Comparison of ENCODE assay signal across 1 cellular context in the genomic region with DNA sequence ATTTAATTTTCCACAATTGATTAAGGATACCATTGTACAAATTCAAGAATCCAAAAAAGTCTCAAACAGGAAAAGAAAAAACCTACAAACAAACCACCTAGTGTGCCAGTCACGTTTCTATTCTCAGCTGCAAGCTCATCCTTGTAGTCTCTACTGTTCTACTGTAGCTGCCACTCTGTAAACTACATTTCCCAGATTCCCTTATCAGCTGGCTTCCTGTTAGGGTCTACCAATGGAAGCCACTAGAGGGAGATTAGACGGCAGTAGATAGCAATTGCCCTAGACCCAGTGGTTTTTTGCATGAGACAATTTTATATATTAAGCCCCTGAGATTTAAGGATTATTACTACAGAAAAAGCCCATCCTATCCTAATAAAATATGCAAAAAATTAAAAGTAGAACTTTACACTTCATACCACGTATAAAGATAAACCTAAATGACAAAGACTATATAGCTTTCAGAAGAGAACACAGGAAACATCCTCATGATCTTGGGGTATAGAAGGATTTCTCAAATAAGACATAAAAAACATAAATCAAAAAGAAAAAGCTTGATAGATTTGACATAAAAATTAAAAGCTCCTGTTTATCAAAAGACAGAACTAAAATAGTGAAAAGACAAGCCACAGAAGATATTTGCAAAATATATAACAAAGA.
TF ChIP-seq lines count a peak whose summit lies in the region.

No MANE protein-coding gene starts in this region.

TF ChIP-seq in HepG2, 621 proteins besides CTCF, POLR2A, EP300 and RAD21 (continued from another document and continues in another):
- TF ChIP-seq, protein P1, sequence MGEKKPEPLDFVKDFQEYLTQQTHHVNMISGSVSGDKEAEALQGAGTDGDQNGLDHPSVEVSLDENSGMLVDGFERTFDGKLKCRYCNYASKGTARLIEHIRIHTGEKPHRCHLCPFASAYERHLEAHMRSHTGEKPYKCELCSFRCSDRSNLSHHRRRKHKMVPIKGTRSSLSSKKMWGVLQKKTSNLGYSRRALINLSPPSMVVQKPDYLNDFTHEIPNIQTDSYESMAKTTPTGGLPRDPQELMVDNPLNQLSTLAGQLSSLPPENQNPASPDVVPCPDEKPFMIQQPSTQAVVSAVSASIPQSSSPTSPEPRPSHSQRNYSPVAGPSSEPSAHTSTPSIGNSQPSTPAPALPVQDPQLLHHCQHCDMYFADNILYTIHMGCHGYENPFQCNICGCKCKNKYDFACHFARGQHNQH (CRISPR knock-in tag; IDR thresholded peaks at IDR 0.05): no peak
- no peak for TF ChIP-seq ZNF138 (CRISPR knock-in tag; IDR thresholded peaks at IDR 0.05; ENCODE audit: low read depth)
- TF ChIP-seq SAP130 (CRISPR knock-in tag; IDR thresholded peaks at IDR 0.05; ENCODE audit: low read depth): 0 out of 2 replicates have a peak, but pooled peaks have one; percentile 11
- no peak for TF ChIP-seq ZNF101 (CRISPR knock-in tag; IDR thresholded peaks at IDR 0.05; ENCODE audit: borderline replicate concordance, low read depth)
- peak; percentile 50 for TF ChIP-seq GABPA (IDR thresholded peaks at IDR 0.05; ENCODE audit: low read depth, low read length)
- peak; percentile 96 for TF ChIP-seq GABPA (CRISPR knock-in tag; IDR thresholded peaks at IDR 0.05; ENCODE audit: low read depth)
- 0 out of 2 replicates have a peak, but pooled peaks have one; percentile 38 for TF ChIP-seq ZNF777 (CRISPR knock-in tag; IDR thresholded peaks at IDR 0.05)
- peak; percentile 40 for TF ChIP-seq STAG1 (CRISPR knock-in tag; IDR thresholded peaks at IDR 0.05)
- TF ChIP-seq ZNF44 (CRISPR knock-in tag; IDR thresholded peaks at IDR 0.05): 0 out of 2 replicates have a peak, but pooled peaks have one; percentile 62
- TF ChIP-seq ZNF792 (CRISPR knock-in tag; IDR thresholded peaks at IDR 0.05): 0 out of 2 replicates have a peak, but pooled peaks have one; percentile 56
- TF ChIP-seq, protein P2, sequence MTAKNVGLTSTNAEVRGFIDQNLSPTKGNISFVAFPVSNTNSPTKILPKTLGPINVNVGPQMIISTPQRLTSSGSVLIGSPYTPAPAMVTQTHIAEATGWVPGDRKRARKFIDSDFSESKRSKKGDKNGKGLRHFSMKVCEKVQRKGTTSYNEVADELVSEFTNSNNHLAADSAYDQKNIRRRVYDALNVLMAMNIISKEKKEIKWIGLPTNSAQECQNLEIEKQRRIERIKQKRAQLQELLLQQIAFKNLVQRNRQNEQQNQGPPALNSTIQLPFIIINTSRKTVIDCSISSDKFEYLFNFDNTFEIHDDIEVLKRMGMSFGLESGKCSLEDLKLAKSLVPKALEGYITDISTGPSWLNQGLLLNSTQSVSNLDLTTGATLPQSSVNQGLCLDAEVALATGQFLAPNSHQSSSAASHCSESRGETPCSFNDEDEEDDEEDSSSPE (CRISPR knock-in tag; IDR thresholded peaks at IDR 0.05): 0 out of 2 replicates have a peak, but pooled peaks have one; percentile 15
- peak; percentile 53 for TF ChIP-seq SUZ12 (IDR thresholded peaks at IDR 0.05; ENCODE audit: low read depth, low read length)
- TF ChIP-seq, protein P3, sequence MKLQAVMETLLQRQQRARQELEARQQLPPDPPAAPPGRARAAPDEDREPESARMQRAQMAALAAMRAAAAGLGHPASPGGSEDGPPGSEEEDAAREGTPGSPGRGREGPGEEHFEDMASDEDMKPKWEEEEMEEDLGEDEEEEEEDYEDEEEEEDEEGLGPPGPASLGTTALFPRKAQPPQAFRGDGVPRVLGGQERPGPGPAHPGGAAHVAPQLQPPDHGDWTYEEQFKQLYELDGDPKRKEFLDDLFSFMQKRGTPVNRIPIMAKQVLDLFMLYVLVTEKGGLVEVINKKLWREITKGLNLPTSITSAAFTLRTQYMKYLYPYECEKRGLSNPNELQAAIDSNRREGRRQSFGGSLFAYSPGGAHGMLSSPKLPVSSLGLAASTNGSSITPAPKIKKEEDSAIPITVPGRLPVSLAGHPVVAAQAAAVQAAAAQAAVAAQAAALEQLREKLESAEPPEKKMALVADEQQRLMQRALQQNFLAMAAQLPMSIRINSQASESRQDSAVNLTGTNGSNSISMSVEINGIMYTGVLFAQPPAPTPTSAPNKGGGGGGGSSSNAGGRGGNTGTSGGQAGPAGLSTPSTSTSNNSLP (IDR thresholded peaks at IDR 0.05; ENCODE audit: low read depth, low read length): peak; percentile 44; the same call in 1 of the 2 replicates
- TF ChIP-seq, protein P4, sequence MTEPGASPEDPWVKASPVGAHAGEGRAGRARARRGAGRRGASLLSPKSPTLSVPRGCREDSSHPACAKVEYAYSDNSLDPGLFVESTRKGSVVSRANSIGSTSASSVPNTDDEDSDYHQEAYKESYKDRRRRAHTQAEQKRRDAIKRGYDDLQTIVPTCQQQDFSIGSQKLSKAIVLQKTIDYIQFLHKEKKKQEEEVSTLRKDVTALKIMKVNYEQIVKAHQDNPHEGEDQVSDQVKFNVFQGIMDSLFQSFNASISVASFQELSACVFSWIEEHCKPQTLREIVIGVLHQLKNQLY (CRISPR knock-in tag; IDR thresholded peaks at IDR 0.05): no peak
- TF ChIP-seq SMC3 (IDR thresholded peaks at IDR 0.05; ENCODE audit: low read length): peak; percentile 59; the same call in 1 of the 2 replicates
- peak; percentile 64; the same call in 1 of the 2 replicates for TF ChIP-seq NFYC (CRISPR knock-in tag; IDR thresholded peaks at IDR 0.05)
- TF ChIP-seq MEIS2 (CRISPR knock-in tag; IDR thresholded peaks at IDR 0.05): no peak
- peak; percentile 77; the same call in 1 of the 2 replicates for TF ChIP-seq MIXL1 (CRISPR knock-in tag; IDR thresholded peaks at IDR 0.05)
- TF ChIP-seq, protein P5, sequence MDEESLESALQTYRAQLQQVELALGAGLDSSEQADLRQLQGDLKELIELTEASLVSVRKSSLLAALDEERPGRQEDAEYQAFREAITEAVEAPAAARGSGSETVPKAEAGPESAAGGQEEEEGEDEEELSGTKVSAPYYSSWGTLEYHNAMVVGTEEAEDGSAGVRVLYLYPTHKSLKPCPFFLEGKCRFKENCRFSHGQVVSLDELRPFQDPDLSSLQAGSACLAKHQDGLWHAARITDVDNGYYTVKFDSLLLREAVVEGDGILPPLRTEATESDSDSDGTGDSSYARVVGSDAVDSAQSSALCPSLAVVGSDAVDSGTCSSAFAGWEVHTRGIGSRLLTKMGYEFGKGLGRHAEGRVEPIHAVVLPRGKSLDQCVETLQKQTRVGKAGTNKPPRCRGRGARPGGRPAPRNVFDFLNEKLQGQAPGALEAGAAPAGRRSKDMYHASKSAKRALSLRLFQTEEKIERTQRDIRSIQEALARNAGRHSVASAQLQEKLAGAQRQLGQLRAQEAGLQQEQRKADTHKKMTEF (CRISPR knock-in tag; IDR thresholded peaks at IDR 0.05): 0 out of 2 replicates have a peak, but pooled peaks have one; percentile 15
- TF ChIP-seq GABPB1 (CRISPR knock-in tag; IDR thresholded peaks at IDR 0.05): peak; percentile 92
- TF ChIP-seq LCORL (IDR thresholded peaks at IDR 0.05): no peak
- no peak for TF ChIP-seq LCORL (CRISPR knock-in tag; IDR thresholded peaks at IDR 0.05)
- TF ChIP-seq, protein P6, sequence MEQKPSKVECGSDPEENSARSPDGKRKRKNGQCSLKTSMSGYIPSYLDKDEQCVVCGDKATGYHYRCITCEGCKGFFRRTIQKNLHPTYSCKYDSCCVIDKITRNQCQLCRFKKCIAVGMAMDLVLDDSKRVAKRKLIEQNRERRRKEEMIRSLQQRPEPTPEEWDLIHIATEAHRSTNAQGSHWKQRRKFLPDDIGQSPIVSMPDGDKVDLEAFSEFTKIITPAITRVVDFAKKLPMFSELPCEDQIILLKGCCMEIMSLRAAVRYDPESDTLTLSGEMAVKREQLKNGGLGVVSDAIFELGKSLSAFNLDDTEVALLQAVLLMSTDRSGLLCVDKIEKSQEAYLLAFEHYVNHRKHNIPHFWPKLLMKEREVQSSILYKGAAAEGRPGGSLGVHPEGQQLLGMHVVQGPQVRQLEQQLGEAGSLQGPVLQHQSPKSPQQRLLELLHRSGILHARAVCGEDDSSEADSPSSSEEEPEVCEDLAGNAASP (CRISPR knock-in tag; IDR thresholded peaks at IDR 0.05; ENCODE audit: borderline replicate concordance): 0 out of 2 replicates have a peak, but pooled peaks have one; percentile 16
- peak; percentile 64; the same call in 1 of the 2 replicates for TF ChIP-seq ETV5 (CRISPR knock-in tag; IDR thresholded peaks at IDR 0.05; ENCODE audit: borderline replicate concordance)
- TF ChIP-seq, protein P7, sequence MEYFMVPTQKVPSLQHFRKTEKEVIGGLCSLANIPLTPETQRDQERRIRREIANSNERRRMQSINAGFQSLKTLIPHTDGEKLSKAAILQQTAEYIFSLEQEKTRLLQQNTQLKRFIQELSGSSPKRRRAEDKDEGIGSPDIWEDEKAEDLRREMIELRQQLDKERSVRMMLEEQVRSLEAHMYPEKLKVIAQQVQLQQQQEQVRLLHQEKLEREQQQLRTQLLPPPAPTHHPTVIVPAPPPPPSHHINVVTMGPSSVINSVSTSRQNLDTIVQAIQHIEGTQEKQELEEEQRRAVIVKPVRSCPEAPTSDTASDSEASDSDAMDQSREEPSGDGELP (IDR thresholded peaks at IDR 0.05; ENCODE audit: borderline replicate concordance, low read depth): peak; percentile 86; the same call in 1 of the 2 replicates
- TF ChIP-seq, protein P8, sequence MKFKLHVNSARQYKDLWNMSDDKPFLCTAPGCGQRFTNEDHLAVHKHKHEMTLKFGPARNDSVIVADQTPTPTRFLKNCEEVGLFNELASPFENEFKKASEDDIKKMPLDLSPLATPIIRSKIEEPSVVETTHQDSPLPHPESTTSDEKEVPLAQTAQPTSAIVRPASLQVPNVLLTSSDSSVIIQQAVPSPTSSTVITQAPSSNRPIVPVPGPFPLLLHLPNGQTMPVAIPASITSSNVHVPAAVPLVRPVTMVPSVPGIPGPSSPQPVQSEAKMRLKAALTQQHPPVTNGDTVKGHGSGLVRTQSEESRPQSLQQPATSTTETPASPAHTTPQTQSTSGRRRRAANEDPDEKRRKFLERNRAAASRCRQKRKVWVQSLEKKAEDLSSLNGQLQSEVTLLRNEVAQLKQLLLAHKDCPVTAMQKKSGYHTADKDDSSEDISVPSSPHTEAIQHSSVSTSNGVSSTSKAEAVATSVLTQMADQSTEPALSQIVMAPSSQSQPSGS (CRISPR knock-in tag; IDR thresholded peaks at IDR 0.05): peak; percentile 42; the same call in 1 of the 2 replicates
- TF ChIP-seq, protein P9, sequence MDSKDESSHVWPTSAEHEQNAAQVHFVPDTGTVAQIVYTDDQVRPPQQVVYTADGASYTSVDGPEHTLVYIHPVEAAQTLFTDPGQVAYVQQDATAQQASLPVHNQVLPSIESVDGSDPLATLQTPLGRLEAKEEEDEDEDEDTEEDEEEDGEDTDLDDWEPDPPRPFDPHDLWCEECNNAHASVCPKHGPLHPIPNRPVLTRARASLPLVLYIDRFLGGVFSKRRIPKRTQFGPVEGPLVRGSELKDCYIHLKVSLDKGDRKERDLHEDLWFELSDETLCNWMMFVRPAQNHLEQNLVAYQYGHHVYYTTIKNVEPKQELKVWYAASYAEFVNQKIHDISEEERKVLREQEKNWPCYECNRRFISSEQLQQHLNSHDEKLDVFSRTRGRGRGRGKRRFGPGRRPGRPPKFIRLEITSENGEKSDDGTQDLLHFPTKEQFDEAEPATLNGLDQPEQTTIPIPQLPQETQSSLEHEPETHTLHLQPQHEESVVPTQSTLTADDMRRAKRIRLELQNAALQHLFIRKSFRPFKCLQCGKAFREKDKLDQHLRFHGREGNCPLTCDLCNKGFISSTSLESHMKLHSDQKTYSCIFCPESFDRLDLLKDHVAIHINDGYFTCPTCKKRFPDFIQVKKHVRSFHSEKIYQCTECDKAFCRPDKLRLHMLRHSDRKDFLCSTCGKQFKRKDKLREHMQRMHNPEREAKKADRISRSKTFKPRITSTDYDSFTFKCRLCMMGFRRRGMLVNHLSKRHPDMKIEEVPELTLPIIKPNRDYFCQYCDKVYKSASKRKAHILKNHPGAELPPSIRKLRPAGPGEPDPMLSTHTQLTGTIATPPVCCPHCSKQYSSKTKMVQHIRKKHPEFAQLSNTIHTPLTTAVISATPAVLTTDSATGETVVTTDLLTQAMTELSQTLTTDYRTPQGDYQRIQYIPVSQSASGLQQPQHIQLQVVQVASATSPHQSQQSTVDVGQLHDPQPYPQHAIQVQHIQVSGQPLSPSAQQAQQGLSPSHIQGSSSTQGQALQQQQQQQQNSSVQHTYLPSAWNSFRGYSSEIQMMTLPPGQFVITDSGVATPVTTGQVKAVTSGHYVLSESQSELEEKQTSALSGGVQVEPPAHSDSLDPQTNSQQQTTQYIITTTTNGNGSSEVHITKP (CRISPR knock-in tag; IDR thresholded peaks at IDR 0.05; ENCODE audit: low read depth): peak; percentile 81
- no peak for TF ChIP-seq NFKB2 (CRISPR knock-in tag; IDR thresholded peaks at IDR 0.05; ENCODE audit: borderline replicate concordance)
- TF ChIP-seq NFYB (CRISPR knock-in tag; IDR thresholded peaks at IDR 0.05): peak; percentile 62
- peak; percentile 40; the same call in 1 of the 2 replicates for TF ChIP-seq IRF2 (CRISPR knock-in tag; IDR thresholded peaks at IDR 0.05)
- TF ChIP-seq ZNF20 (CRISPR knock-in tag; IDR thresholded peaks at IDR 0.05): no peak
- TF ChIP-seq ELF3 (CRISPR knock-in tag; IDR thresholded peaks at IDR 0.05): peak; percentile 69
- TF ChIP-seq TEAD3 (CRISPR knock-in tag; optimal IDR thresholded peaks at IDR 0.05; ENCODE audit: borderline replicate concordance): peak; percentile 19
- TF ChIP-seq ZNF331 (CRISPR knock-in tag; IDR thresholded peaks at IDR 0.05): no peak
- peak; percentile 93 for TF ChIP-seq ZNF143 (CRISPR knock-in tag; IDR thresholded peaks at IDR 0.05)
- TF ChIP-seq KAT2B (IDR thresholded peaks at IDR 0.05; ENCODE audit: borderline replicate concordance, low read depth, low read length): no peak
- peak; percentile 85 for TF ChIP-seq HCFC1 (IDR thresholded peaks at IDR 0.05; ENCODE audit: low read depth, low read length)
- no peak for TF ChIP-seq NFRKB (IDR thresholded peaks at IDR 0.05)
- TF ChIP-seq, protein P10, sequence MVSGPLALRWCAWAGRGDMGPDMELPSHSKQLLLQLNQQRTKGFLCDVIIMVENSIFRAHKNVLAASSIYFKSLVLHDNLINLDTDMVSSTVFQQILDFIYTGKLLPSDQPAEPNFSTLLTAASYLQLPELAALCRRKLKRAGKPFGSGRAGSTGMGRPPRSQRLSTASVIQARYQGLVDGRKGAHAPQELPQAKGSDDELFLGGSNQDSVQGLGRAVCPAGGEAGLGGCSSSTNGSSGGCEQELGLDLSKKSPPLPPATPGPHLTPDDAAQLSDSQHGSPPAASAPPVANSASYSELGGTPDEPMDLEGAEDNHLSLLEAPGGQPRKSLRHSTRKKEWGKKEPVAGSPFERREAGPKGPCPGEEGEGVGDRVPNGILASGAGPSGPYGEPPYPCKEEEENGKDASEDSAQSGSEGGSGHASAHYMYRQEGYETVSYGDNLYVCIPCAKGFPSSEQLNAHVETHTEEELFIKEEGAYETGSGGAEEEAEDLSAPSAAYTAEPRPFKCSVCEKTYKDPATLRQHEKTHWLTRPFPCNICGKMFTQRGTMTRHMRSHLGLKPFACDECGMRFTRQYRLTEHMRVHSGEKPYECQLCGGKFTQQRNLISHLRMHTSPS (CRISPR knock-in tag; IDR thresholded peaks at IDR 0.05; ENCODE audit: low read depth): no peak
- peak; percentile 70 for TF ChIP-seq BHLHE40 (IDR thresholded peaks at IDR 0.05; ENCODE audit: low read length)
- TF ChIP-seq, protein P11, sequence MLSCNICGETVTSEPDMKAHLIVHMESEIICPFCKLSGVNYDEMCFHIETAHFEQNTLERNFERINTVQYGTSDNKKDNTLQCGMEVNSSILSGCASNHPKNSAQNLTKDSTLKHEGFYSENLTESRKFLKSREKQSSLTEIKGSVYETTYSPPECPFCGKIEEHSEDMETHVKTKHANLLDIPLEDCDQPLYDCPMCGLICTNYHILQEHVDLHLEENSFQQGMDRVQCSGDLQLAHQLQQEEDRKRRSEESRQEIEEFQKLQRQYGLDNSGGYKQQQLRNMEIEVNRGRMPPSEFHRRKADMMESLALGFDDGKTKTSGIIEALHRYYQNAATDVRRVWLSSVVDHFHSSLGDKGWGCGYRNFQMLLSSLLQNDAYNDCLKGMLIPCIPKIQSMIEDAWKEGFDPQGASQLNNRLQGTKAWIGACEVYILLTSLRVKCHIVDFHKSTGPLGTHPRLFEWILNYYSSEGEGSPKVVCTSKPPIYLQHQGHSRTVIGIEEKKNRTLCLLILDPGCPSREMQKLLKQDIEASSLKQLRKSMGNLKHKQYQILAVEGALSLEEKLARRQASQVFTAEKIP (CRISPR knock-in tag; IDR thresholded peaks at IDR 0.05; ENCODE audit: borderline replicate concordance): no peak
